ENCODE assay signal across 24 cellular contexts in the genomic region with DNA sequence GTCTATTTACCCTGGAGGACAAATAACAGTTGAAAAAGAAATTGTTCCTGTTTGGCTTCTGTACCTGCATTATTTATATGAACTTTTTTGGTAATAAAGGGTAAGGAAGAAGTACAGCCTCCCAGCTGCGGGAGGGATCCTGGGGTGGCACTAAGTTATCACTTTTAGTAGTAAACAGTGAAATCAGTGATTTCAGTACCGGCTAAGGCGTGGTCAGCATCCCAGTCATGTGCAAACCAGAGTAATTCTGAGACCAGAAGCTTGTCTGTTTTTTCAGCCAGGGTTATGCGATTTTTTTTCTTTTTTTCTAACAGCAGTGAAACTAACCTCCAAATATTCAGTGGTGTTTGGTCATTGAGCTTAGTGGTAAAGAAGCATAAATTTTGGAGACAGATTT. TPM values are rescaled to one million over a fixed set of nuclear protein-coding genes. Genes with fewer than 3 reads are reported as not detected.
DNase-seq lines count a peak whose midpoint lies in the region; ATAC-seq and TF ChIP-seq lines count a peak whose summit lies in the region.
"Had no signal": no experiment of that assay in that cellular context is flagged by ENCODE, and none has a peak within 500 bp of the region (broad histone marks: within the 10 kb centered on the region; RNA-seq: fewer than 3 reads in every experiment).

No MANE protein-coding gene starts in this region.

- H3K4me1 ChIP-seq in SK-N-SH (ENCODE audit: control insufficient read depth in 1 of 2, insufficient read depth in 2 of 2, low read depth in 1 of 2, low read length in 1 of 2) = no peaks in the 10 kb centered on the region
- H3K4me1 ChIP-seq in prostate gland (replicated peaks) = no peaks in the 10 kb centered on the region
- H3K4me1 ChIP-seq: stomach had no signal

- H3K36me3 ChIP-seq in SK-N-SH (replicated peaks in 1 of 2; ENCODE audit: control insufficient read depth in 1 of 2, insufficient read depth in 2 of 2, low read length in 1 of 2) = no peaks in the 10 kb centered on the region
- H3K36me3 ChIP-seq in prostate gland = no peaks in the 10 kb centered on the region
- H3K36me3 ChIP-seq: esophagus squamous epithelium, gastroesophageal sphincter, stomach, upper lobe of left lung had no signal

- H3K27ac ChIP-seq in SK-N-SH (ENCODE audit: low read depth in 2 of 2, low read length in 1 of 2) (no peak overlapping the region), VCaP (peak overlapping the region; percentile 58), prostate gland (peak overlapping the region; percentile 8 to 36)
- H3K27ac ChIP-seq: 22Rv1, esophagus squamous epithelium, gastroesophageal sphincter, stomach, upper lobe of left lung had no signal

- H3F3A ChIP-seq in SK-N-SH (replicated peaks; ENCODE audit: insufficient read depth) = peaks cover 4% of the 10 kb centered on the region

- H3K79me2 ChIP-seq in SK-N-SH (ENCODE audit: insufficient read depth) = no peaks in the 10 kb centered on the region

- ATAC-seq in SK-N-SH treated with all-trans-retinoic acid at 6 μM for 48 hours = no peak
- ATAC-seq in HG02884 (IDR thresholded peaks at IDR 0.05; ENCODE audit: unreplicated experiment) = peak; percentile 39
- ATAC-seq: activated CD8-positive, alpha-beta memory T cell treated with anti-CD3 and anti-CD28 coated beads, Interleukin-2, amount 10 ng/mL, durations not matched to agents 7 days and 5 days; effector memory CD8-positive, alpha-beta T cell; gastroesophageal sphincter had no signal

- H3K4me3 ChIP-seq in SK-N-SH (ENCODE audit: low read depth in 2 of 2, low read length in 1 of 2) = no peak overlapping the region
- H3K4me3 ChIP-seq in prostate gland = no peak overlapping the region
- H3K4me3 ChIP-seq: esophagus squamous epithelium, gastroesophageal sphincter, stomach, upper lobe of left lung had no signal

- DNase-seq in SK-N-SH = no peak
- no peak for DNase-seq in prostate gland (ENCODE audit: low spot score)
- DNase-seq in NCI-H69 (lab: John Stamatoyannopoulos, UW) = no peak
- DNase-seq in SW 1271 (lab: John Stamatoyannopoulos, UW) = no peak
- no peak for DNase-seq in D341Med (ENCODE audit: low spot score)
- DNase-seq: activated CD8-positive, alpha-beta memory T cell treated with anti-CD3 and anti-CD28 coated beads, Interleukin-2, amount 10 ng/mL, durations not matched to agents 7 days and 5 days; activated naive CD8-positive, alpha-beta T cell treated with anti-CD3 and anti-CD28 coated beads, Interleukin-2, amount 10 ng/mL, durations not matched to agents 7 days and 5 days; AML-193; effector memory CD8-positive, alpha-beta T cell; esophagus squamous epithelium; GF-D8; HFFc6; NCI-H1436 treated with DMSO at 0.1 percent for 48 hours; NCI-H510A; right cardiac atrium; stimulated activated CD4-positive, alpha-beta T cell treated with anti-CD3 and anti-CD28 coated beads, Interleukin-12 subunit alpha, Interleukin-12 subunit beta, amount 100 ng/mL, for 4 hours; stomach; upper lobe of left lung had no signal

- H3K9me3 ChIP-seq in SK-N-SH (no peaks in the 10 kb centered on the region), prostate gland (no peaks in the 10 kb centered on the region)
- H3K9me3 ChIP-seq: esophagus squamous epithelium, gastroesophageal sphincter, stomach, upper lobe of left lung had no signal

- H3K9ac ChIP-seq in SK-N-SH = no peak overlapping the region

- WGBS in SK-N-SH (ENCODE audit: low lambda C conversion rate) = 29% methylated on average over 4 of the region's 4 CpGs
- 46% methylated on average over 4 of the region's 4 CpGs for WGBS in prostate gland

- intact Hi-C loops in prostate gland (cut with DNase I) = no loop called here

- H3K27me3 ChIP-seq in SK-N-SH (ENCODE audit: insufficient read depth) = peaks cover 11% of the 10 kb centered on the region; the same call in 1 of the 2 replicates
- no peaks in the 10 kb centered on the region for H3K27me3 ChIP-seq in prostate gland (replicated peaks; ENCODE audit: insufficient read depth)
- H3K27me3 ChIP-seq: esophagus squamous epithelium, gastroesophageal sphincter, stomach, upper lobe of left lung had no signal

- no peak for TF ChIP-seq POLR2A in prostate gland (IDR thresholded peaks at IDR 0.05)

- CTCF ChIA-PET in SK-N-SH (lab: Yijun Ruan, JAX) = interaction anchor here (1.0 kb wide), 1 partner anchor 8 kb away, joined by 3 read pairs; no protein-coding TSS in a partner anchor

- H2AFZ ChIP-seq in SK-N-SH (ENCODE audit: low read depth) = no peak overlapping the region

- H3K9me2 ChIP-seq in SK-N-SH = no peaks in the 10 kb centered on the region

- H4K20me1 ChIP-seq in SK-N-SH (ENCODE audit: insufficient read depth) = no peaks in the 10 kb centered on the region

- no peak for TF ChIP-seq RAD21 in SK-N-SH (IDR thresholded peaks at IDR 0.05; ENCODE audit: low read length)

- TF ChIP-seq CTCF in SK-N-SH (IDR thresholded peaks at IDR 0.05) (no peak), VCaP (conservative IDR thresholded peaks at IDR 0.05) (no peak), prostate gland (IDR thresholded peaks at IDR 0.05) (no peak)

- H3K4me2 ChIP-seq in SK-N-SH = no peak overlapping the region

- POLR2A ChIA-PET in SK-N-SH (lab: Yijun Ruan, JAX) = no interaction called here

- no peak for TF ChIP-seq EP300 in SK-N-SH (IDR thresholded peaks at IDR 0.05; ENCODE audit: borderline replicate concordance in 1 of 2, low read depth in 1 of 2, low read length in 1 of 2)

TF ChIP-seq in SK-N-SH, 30 proteins besides CTCF, POLR2A, EP300 and RAD21 (continues in another document):
- no peak for TF ChIP-seq RFX5 (IDR thresholded peaks at IDR 0.05; ENCODE audit: low read length)
- TF ChIP-seq, protein P1, sequence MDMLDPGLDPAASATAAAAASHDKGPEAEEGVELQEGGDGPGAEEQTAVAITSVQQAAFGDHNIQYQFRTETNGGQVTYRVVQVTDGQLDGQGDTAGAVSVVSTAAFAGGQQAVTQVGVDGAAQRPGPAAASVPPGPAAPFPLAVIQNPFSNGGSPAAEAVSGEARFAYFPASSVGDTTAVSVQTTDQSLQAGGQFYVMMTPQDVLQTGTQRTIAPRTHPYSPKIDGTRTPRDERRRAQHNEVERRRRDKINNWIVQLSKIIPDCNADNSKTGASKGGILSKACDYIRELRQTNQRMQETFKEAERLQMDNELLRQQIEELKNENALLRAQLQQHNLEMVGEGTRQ (IDR thresholded peaks at IDR 0.05; ENCODE audit: borderline replicate concordance, low read depth, low read length) = no peak

TF ChIP-seq in SK-N-SH treated with all-trans-retinoic acid at 6 μM for 48 hours, 23 proteins besides CTCF, POLR2A, EP300 and RAD21:
- TF ChIP-seq, protein P2, sequence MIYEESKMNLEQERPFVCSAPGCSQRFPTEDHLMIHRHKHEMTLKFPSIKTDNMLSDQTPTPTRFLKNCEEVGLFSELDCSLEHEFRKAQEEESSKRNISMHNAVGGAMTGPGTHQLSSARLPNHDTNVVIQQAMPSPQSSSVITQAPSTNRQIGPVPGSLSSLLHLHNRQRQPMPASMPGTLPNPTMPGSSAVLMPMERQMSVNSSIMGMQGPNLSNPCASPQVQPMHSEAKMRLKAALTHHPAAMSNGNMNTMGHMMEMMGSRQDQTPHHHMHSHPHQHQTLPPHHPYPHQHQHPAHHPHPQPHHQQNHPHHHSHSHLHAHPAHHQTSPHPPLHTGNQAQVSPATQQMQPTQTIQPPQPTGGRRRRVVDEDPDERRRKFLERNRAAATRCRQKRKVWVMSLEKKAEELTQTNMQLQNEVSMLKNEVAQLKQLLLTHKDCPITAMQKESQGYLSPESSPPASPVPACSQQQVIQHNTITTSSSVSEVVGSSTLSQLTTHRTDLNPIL (CRISPR knock-in tag; IDR thresholded peaks at IDR 0.05; ENCODE audit: low read depth) = no peak
- no peak for TF ChIP-seq ESRRG (CRISPR knock-in tag; IDR thresholded peaks at IDR 0.05)
- TF ChIP-seq, protein P3, sequence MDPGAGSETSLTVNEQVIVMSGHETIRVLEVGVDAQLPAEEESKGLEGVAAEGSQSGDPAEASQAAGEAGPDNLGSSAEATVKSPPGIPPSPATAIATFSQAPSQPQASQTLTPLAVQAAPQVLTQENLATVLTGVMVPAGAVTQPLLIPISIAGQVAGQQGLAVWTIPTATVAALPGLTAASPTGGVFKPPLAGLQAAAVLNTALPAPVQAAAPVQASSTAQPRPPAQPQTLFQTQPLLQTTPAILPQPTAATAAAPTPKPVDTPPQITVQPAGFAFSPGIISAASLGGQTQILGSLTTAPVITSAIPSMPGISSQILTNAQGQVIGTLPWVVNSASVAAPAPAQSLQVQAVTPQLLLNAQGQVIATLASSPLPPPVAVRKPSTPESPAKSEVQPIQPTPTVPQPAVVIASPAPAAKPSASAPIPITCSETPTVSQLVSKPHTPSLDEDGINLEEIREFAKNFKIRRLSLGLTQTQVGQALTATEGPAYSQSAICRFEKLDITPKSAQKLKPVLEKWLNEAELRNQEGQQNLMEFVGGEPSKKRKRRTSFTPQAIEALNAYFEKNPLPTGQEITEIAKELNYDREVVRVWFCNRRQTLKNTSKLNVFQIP (CRISPR knock-in tag; IDR thresholded peaks at IDR 0.05; ENCODE audit: borderline replicate concordance, low read depth) = no peak
- no peak for TF ChIP-seq GLIS3 (CRISPR knock-in tag; IDR thresholded peaks at IDR 0.05)
- no peak for TF ChIP-seq ZNF565 (CRISPR knock-in tag; conservative IDR thresholded peaks at IDR 0.05; ENCODE audit: low read depth)
- TF ChIP-seq, protein P4, sequence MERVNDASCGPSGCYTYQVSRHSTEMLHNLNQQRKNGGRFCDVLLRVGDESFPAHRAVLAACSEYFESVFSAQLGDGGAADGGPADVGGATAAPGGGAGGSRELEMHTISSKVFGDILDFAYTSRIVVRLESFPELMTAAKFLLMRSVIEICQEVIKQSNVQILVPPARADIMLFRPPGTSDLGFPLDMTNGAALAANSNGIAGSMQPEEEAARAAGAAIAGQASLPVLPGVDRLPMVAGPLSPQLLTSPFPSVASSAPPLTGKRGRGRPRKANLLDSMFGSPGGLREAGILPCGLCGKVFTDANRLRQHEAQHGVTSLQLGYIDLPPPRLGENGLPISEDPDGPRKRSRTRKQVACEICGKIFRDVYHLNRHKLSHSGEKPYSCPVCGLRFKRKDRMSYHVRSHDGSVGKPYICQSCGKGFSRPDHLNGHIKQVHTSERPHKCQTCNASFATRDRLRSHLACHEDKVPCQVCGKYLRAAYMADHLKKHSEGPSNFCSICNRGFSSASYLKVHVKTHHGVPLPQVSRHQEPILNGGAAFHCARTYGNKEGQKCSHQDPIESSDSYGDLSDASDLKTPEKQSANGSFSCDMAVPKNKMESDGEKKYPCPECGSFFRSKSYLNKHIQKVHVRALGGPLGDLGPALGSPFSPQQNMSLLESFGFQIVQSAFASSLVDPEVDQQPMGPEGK (CRISPR knock-in tag; IDR thresholded peaks at IDR 0.05; ENCODE audit: borderline replicate concordance) = no peak
- no peak for TF ChIP-seq PPARA (CRISPR knock-in tag; IDR thresholded peaks at IDR 0.05; ENCODE audit: borderline replicate concordance)

RNA-seq across cellular contexts. Expression of a gene that starts 3.3 kb away (rescaled TPM):
- 0.89 and 2.4 TPM in 2 replicates for polyA plus RNA-seq in SK-N-SH (2012; rRNA removed)
- 1.5 and 2.1 TPM in 2 replicates for polyA plus RNA-seq in SK-N-SH (2012; cell fraction: cytosol; rRNA removed)
- 1.3 and 2.8 TPM in 2 replicates for polyA plus RNA-seq in SK-N-SH (2012; cell fraction: nucleus; rRNA removed)
- total RNA-seq in prostate gland = 1 to 10 TPM; 1.9 to 8.5 TPM
- total RNA-seq: activated CD8-positive, alpha-beta memory T cell treated with anti-CD3 and anti-CD28 coated beads, Interleukin-2, amount 10 ng/mL, durations not matched to agents 7 days and 5 days; activated naive CD8-positive, alpha-beta T cell treated with anti-CD3 and anti-CD28 coated beads, Interleukin-2, amount 10 ng/mL, durations not matched to agents 7 days and 5 days; lung microvascular endothelial cell had no signal

Comparison
In these comparisons a context has a peak if more than half of its experiments do, and no peak if none do; other contexts are left out.
1. H3K27ac ChIP-seq: peak in VCaP (single experiment) and prostate gland (2 of 2); none in SK-N-SH (0 of 2).